Comparison of ENCODE assay signal across 23 cellular contexts in genomic region chr12:97229036-97229435, GRCh38.
DNase-seq lines count a peak whose midpoint lies in the region; ATAC-seq and TF ChIP-seq lines count a peak whose summit lies in the region.
"Had no signal": no experiment of that assay in that cellular context is flagged by ENCODE, and none has a peak within 500 bp of the region (broad histone marks: within the 10 kb centered on the region; RNA-seq: fewer than 3 reads in every experiment).

No MANE protein-coding gene starts in this region.

- H3K79me2 ChIP-seq in hepatocyte: no peaks in the 10 kb centered on the region

- no peak for ATAC-seq in GM21526 (IDR thresholded peaks at IDR 0.05; ENCODE audit: low FRiP score, unreplicated experiment)
- ATAC-seq: HCT116; heart right ventricle; psoas muscle; stimulated activated naive CD8-positive, alpha-beta T cell treated with anti-CD3 and anti-CD28 coated beads, Interleukin-15, amount 100 ng/mL, for 72 hours had no signal

- H3K27me3 ChIP-seq in hepatocyte: no peaks in the 10 kb centered on the region
- H3K27me3 ChIP-seq: BLaER1, brain microvascular endothelial cell, heart right ventricle, Peyer's patch, SJSA1, thyroid gland had no signal

- H3K27ac ChIP-seq in hepatocyte: no peak overlapping the region
- H3K27ac ChIP-seq: BLaER1, brain microvascular endothelial cell, heart right ventricle, Peyer's patch, psoas muscle, SJSA1, thyroid gland had no signal

- H3K9me3 ChIP-seq in hepatocyte (ENCODE audit: low read depth): no peaks in the 10 kb centered on the region
- H3K9me3 ChIP-seq: BLaER1, Caco-2, Peyer's patch, psoas muscle, SJSA1, thyroid gland had no signal

- no peaks in the 10 kb centered on the region for H3K4me1 ChIP-seq in hepatocyte (ENCODE audit: insufficient read depth)
- H3K4me1 ChIP-seq: Caco-2, heart right ventricle, Peyer's patch, psoas muscle, SJSA1, thyroid gland had no signal

- H3K4me2 ChIP-seq in hepatocyte: no peak overlapping the region
- H3K4me2 ChIP-seq: BLaER1 had no signal

- H3K4me3 ChIP-seq in hepatocyte: no peak overlapping the region
- H3K4me3 ChIP-seq: BLaER1, heart right ventricle, Peyer's patch, psoas muscle, SJSA1, thyroid gland had no signal

- H3K9me2 ChIP-seq in hepatocyte (replicated peaks; ENCODE audit: insufficient read depth): no peaks in the 10 kb centered on the region

- TF ChIP-seq CTCF in hepatocyte (IDR thresholded peaks at IDR 0.05; ENCODE audit: poor library complexity): no peak

- H3K36me3 ChIP-seq in hepatocyte (replicated peaks; ENCODE audit: insufficient read depth, low read depth): no peaks in the 10 kb centered on the region
- H3K36me3 ChIP-seq: BLaER1, brain microvascular endothelial cell, heart right ventricle, Peyer's patch, SJSA1, thyroid gland had no signal

- WGBS in hepatocyte (ENCODE audit: low lambda C conversion rate, missing lambda C conversion rate): 91% methylated on average over 5 of the region's 5 CpGs

- DNase-seq in NCI-H1092 (lab: John Stamatoyannopoulos, UW) (peak; percentile 93), NCI-H1930 (lab: John Stamatoyannopoulos, UW) (peak; percentile 72 to 93), NCI-H2196 treated with DMSO at 0.1 percent for 48 hours (lab: John Stamatoyannopoulos, UW; ENCODE audit: unreplicated experiment) (peak; percentile 93), dermis microvascular lymphatic vessel endothelial cell (ENCODE audit: low read depth in 2 of 2) (peak; percentile 40 to 62), hepatocyte (ENCODE audit: low spot score) (no peak), HT-29 (ENCODE audit: low spot score) (no peak), NK-92 (lab: John Stamatoyannopoulos, UW; ENCODE audit: unreplicated experiment) (no peak)
- DNase-seq: activated naive CD4-positive, alpha-beta T cell treated with Interleukin-2 at 50 U/mL for 16 hours; activated T-cell treated with anti-CD3 and anti-CD28 coated beads, Interleukin-2, amount 50 U/mL, for 48 hours; brain microvascular endothelial cell; Caco-2; effector CD4-positive, alpha-beta T cell; erythroblast; heart right ventricle; Peyer's patch; psoas muscle; stimulated activated CD4-positive, alpha-beta T cell treated with anti-CD3 and anti-CD28 coated beads, Interleukin-15, amount 100 ng/mL, for 24 hours; stimulated activated naive CD8-positive, alpha-beta T cell treated with anti-CD3 and anti-CD28 coated beads, Interleukin-15, amount 100 ng/mL, for 72 hours; thyroid gland had no signal

- no peak overlapping the region for H2AFZ ChIP-seq in hepatocyte

- no peaks in the 10 kb centered on the region for H4K20me1 ChIP-seq in hepatocyte (ENCODE audit: insufficient read depth, poor library complexity, severe bottlenecking)
- H4K20me1 ChIP-seq: BLaER1 had no signal

Comparison
In these comparisons a context has a peak if more than half of its experiments do, and no peak if none do; other contexts are left out.
1. DNase-seq: peak in NCI-H1092 (single experiment), NCI-H1930 (2 of 2), NCI-H2196 treated with DMSO at 0.1 percent for 48 hours (single experiment) and dermis microvascular lymphatic vessel endothelial cell (2 of 2); none in hepatocyte (single experiment), HT-29 (single experiment) and NK-92 (single experiment).